ENCODE assay signal across 8 cellular contexts in genomic region chr9:136245194-136246150, GRCh38. TPM values are rescaled to one million over a fixed set of nuclear protein-coding genes. Genes with fewer than 3 reads are reported as not detected.
DNase-seq lines count a peak whose midpoint lies in the region; ATAC-seq lines count a peak whose summit lies in the region.

TSS of gene QSOX2 (minus strand) at chr9:136245812. CDS start at chr9:136245803, 9 bp downstream.

- DNase-seq in NCI-H460 (ENCODE audit: extremely low read depth, low read depth): peak; percentile 68
- DNase-seq in activated CD4-positive, alpha-beta T cell treated with anti-CD3 and anti-CD28 coated beads for 48 hours: peak; percentile 88
- DNase-seq in left colon: peak; percentile 64 to 88
- DNase-seq in stimulated activated CD4-positive, alpha-beta T cell treated with anti-CD3 and anti-CD28 coated beads, Interleukin-1b, Interleukin-23, amount 100 ng/mL, for 24 hours (ENCODE audit: low read depth in 4 of 4, low spot score in 1 of 4): peak; percentile 72 to 90 (median 74)

- ATAC-seq in GM18498 (IDR thresholded peaks at IDR 0.05; ENCODE audit: unreplicated experiment) (peak; percentile 61), HG03095 (IDR thresholded peaks at IDR 0.05; ENCODE audit: unreplicated experiment) (peak; percentile 36), left colon (peak; percentile 90), GM21447 (IDR thresholded peaks at IDR 0.05; ENCODE audit: unreplicated experiment) (no peak)

- H3K27ac ChIP-seq in cingulate gyrus (ENCODE audit: low read depth, low read length): peak within 1 kb of the TSS; percentile 55

- intact Hi-C loops in left colon (cut with DNase I, micrococcal nuclease): no loop called here

RNA-seq across cellular contexts. Expression of gene QSOX2, which starts in this region (rescaled TPM):
- total RNA-seq in NCI-H460 (2014; rRNA removed; shearing (Covaris generic)): 24.1 and 26.3 TPM in 2 replicates
- polyA plus RNA-seq in NCI-H460 (2014; cell fraction: nucleus; rRNA removed): 62.5 and 69.0 TPM in 2 replicates
- 1 to 10 TPM; 6.1 to 7.4 TPM for total RNA-seq in left colon
